ENCODE assay signal across 8 cellular contexts in the genomic region with DNA sequence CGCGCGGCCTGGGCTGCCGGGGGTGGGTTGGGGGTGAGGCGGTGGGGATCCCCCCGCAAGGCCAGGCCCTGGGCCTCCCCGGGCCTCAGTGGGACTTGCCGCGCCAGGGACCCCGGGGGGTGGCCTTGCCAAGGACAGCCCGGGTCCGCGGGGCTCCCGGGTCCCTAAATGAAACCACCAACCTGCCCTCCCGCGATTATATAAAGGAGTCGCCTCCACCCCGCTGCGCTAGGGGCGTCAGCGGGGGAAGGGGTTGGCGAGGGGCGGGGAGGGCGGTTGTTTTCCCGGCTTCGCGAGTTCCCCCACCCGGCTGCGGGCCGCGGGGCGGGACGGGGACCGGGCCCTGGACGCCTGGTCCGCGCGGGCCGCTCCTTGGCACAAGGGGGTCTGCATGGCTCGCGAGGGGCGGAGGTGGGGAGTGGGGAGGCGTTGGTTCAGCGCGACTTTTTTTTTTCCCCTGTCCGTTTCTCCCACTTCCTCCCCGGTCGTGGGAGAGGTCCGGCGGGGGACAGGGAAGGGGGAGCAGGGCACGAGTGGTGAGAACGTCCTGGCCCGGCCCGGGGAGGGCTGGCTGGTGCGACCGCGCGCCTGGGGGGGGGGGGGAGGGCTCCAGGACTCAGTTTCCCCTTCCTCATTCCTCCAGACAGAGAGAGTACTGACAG. TPM values are rescaled to one million over a fixed set of nuclear protein-coding genes. Genes with fewer than 3 reads are reported as not detected.
DNase-seq lines count a peak whose midpoint lies in the region; ATAC-seq, FAIRE-seq and TF ChIP-seq lines count a peak whose summit lies in the region.

No MANE protein-coding gene starts in this region.

- peaks cover 0 to 4% of the 10 kb centered on the region in 2 donors for H3K36me3 ChIP-seq in small intestine (ENCODE audit: control insufficient read depth in 2 of 2, insufficient read depth in 2 of 2, low read length in 2 of 2)

- no peak for FAIRE-seq in small intestine (lab: Jason Lieb, UNC)

- no peak for TF ChIP-seq CTCF in AG04449 (IDR thresholded peaks at IDR 0.05; ENCODE audit: insufficient read depth, low read length, missing control alignments)
- TF ChIP-seq CTCF in HFF-Myc (IDR thresholded peaks at IDR 0.05; ENCODE audit: low read depth, low read length, missing control alignments) = no peak
- no peak for TF ChIP-seq CTCF in GM10248 (IDR thresholded peaks at IDR 0.05; ENCODE audit: control extremely low read depth, extremely low read depth, low read depth, missing control alignments)

- H3K4me3 ChIP-seq in AG04449 (ENCODE audit: low read depth, low read length) (peak overlapping the region; percentile 72), HFF-Myc (replicated peaks; ENCODE audit: low read depth, low read length) (peak overlapping the region; percentile 64), small intestine (ENCODE audit: low read depth in 1 of 2, low read length in 2 of 2) (peak overlapping the region; percentile 95 to 100)

- no peaks in the 10 kb centered on the region for H3K27me3 Mint-ChIP-seq in activated naive CD8-positive, alpha-beta T cell treated with anti-CD3 and anti-CD28 coated beads, Interleukin-2, amount 10 ng/mL, durations not matched to agents 7 days and 5 days

- peak overlapping the region; percentile 90 for H3K4me3 Mint-ChIP-seq in activated naive CD8-positive, alpha-beta T cell treated with anti-CD3 and anti-CD28 coated beads, Interleukin-2, amount 10 ng/mL, durations not matched to agents 7 days and 5 days

- peak overlapping the region; percentile 94 to 98 for H3K27ac ChIP-seq in small intestine (ENCODE audit: low read depth in 1 of 2, low read length in 1 of 2)

- peak overlapping the region; percentile 92 for H3K27ac Mint-ChIP-seq in activated naive CD8-positive, alpha-beta T cell treated with anti-CD3 and anti-CD28 coated beads, Interleukin-2, amount 10 ng/mL, durations not matched to agents 7 days and 5 days

- H3K4me1 ChIP-seq in small intestine (ENCODE audit: control insufficient read depth in 2 of 2, insufficient read depth in 1 of 2, low read depth in 1 of 2, low read length in 1 of 2) = peaks cover 2 to 3% of the 10 kb centered on the region in 2 donors

- ATAC-seq in activated naive CD8-positive, alpha-beta T cell treated with anti-CD3 and anti-CD28 coated beads, Interleukin-2, amount 10 ng/mL, durations not matched to agents 7 days and 5 days (ENCODE audit: low read depth) = peak; percentile 8
- no peak for ATAC-seq in HG02759 (IDR thresholded peaks at IDR 0.05; ENCODE audit: unreplicated experiment)

- 0 to 1% (median 1%) methylated on average over 28 to 56 of the region's 58 CpGs for WGBS in small intestine, 3 donors

- H3K9me3 ChIP-seq in small intestine (ENCODE audit: control insufficient read depth, low read depth) = no peaks in the 10 kb centered on the region

- peaks cover 24% of the 10 kb centered on the region for H3K4me1 Mint-ChIP-seq in activated naive CD8-positive, alpha-beta T cell treated with anti-CD3 and anti-CD28 coated beads, Interleukin-2, amount 10 ng/mL, durations not matched to agents 7 days and 5 days

- H3K36me3 Mint-ChIP-seq in activated naive CD8-positive, alpha-beta T cell treated with anti-CD3 and anti-CD28 coated beads, Interleukin-2, amount 10 ng/mL, durations not matched to agents 7 days and 5 days = peaks cover 3% of the 10 kb centered on the region

- DNase-seq in AG04449 (ENCODE audit: low read depth, low spot score) (no peak), HFF-Myc (ENCODE audit: extremely low read depth, low read depth) (no peak), hepatic stellate cell (ENCODE audit: low spot score) (peak; percentile 43), small intestine (no peak), GM10248 (ENCODE audit: extremely low spot score) (no peak), Ammon's horn (ENCODE audit: low spot score) (no peak)
- DNase-seq in activated naive CD8-positive, alpha-beta T cell treated with anti-CD3 and anti-CD28 coated beads, Interleukin-2, amount 10 ng/mL, durations not matched to agents 7 days and 5 days = no peak

- CTCF ChIA-PET in AG04449 (lab: Yijun Ruan, JAX) (no interaction called here), GM10248 (lab: Yijun Ruan, JAX) (no interaction called here)

- no peaks in the 10 kb centered on the region for H3K27me3 ChIP-seq in small intestine (ENCODE audit: control insufficient read depth in 2 of 2, insufficient read depth in 2 of 2, low read length in 2 of 2)

- POLR2A ChIA-PET in AG04449 (lab: Yijun Ruan, JAX) = interaction anchor here (0.7 kb wide), 1 partner anchor 80 kb away, joined by 3 read pairs; no protein-coding TSS in a partner anchor
- POLR2A ChIA-PET in activated naive CD8-positive, alpha-beta T cell treated with anti-CD3 and anti-CD28 coated beads, Interleukin-2, amount 10 ng/mL, durations not matched to agents 7 days and 5 days (lab: Charles Lee) = interaction anchor here (0.5 to 4.4 kb wide), 7 partner anchors 9 to 80 kb away, joined by 3 to 58 read pairs (median 18); no protein-coding TSS in a partner anchor
- POLR2A ChIA-PET in GM10248 (lab: Yijun Ruan, JAX) = interaction anchor here (0.6 kb wide), 1 partner anchor 21 kb away, joined by 4 read pairs; no protein-coding TSS in a partner anchor

- no peaks in the 10 kb centered on the region for H3K9me3 Mint-ChIP-seq in activated naive CD8-positive, alpha-beta T cell treated with anti-CD3 and anti-CD28 coated beads, Interleukin-2, amount 10 ng/mL, durations not matched to agents 7 days and 5 days

RNA-seq across cellular contexts. Expression of a gene that starts 0.8 kb away (rescaled TPM):
- total RNA-seq in activated naive CD8-positive, alpha-beta T cell treated with anti-CD3 and anti-CD28 coated beads, Interleukin-2, amount 10 ng/mL, durations not matched to agents 7 days and 5 days = 10 to 100 TPM; 60.6 to 61.5 TPM
- 10 to 100 TPM; 14.3 to 27.0 (median 16.8) TPM for polyA plus RNA-seq in small intestine

RNA-seq across cellular contexts. Expression of a gene that starts 56.4 kb away (rescaled TPM):
- total RNA-seq in activated naive CD8-positive, alpha-beta T cell treated with anti-CD3 and anti-CD28 coated beads, Interleukin-2, amount 10 ng/mL, durations not matched to agents 7 days and 5 days = 100 to 1,000 TPM; 210 to 211 TPM
- 100 to 1,000 TPM; 283 to 522 (median 492) TPM for polyA plus RNA-seq in small intestine

RNA-seq across cellular contexts. Expression of a gene that starts 60.0 kb away (rescaled TPM):
- 10 to 100 TPM; 32.1 to 38.3 TPM for total RNA-seq in activated naive CD8-positive, alpha-beta T cell treated with anti-CD3 and anti-CD28 coated beads, Interleukin-2, amount 10 ng/mL, durations not matched to agents 7 days and 5 days
- polyA plus RNA-seq in small intestine = 10 to 100 TPM; 10.8 to 14.8 (median 11.4) TPM
